1 cellular context compared by ENCODE assay signal in the genomic region with DNA sequence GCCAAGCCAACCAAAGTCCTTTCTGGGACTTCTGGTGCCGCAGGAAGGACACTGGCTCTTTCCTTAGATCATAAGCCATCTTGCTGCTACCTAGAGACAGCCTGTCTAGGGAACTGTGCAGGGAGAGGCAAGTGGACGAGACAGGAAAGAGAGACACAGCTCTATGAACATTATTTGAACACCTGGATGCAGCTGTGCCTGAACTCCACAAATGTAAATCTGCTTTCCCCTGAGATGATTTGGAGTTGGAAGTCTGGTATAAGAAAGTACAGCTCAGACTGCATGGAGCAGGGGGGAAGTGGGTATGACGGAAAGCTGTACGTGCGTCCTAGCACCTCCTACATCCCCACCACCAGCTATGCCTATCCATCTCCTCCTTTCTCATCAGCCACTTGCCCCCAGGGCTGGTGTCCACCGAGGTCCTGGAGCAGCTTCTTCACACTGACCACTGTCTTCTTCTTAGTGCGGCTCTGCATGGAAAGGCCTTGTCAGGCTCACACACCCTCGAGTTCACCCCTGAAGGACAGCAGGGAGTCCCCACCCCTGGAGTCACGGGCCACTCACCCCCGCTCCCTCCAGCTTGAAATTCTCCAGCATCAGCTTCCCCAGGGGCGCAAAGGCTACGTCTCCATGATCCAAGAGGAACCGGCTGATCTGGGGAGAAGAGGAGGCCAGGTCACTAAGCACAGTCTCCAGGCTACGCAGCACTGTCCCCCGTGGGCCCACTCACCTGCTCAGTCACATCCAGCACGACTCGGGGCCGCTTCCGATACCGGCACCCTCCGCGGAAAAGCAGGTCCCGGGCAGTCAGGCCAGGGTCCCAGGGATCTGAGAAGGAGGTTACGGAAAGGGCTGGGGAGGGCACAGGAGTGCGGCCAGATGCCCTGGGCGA.
A peak's percentile ranks its signal among the peaks of the same experiment; 100 is the strongest.
TF ChIP-seq lines count a peak whose summit lies in the region.

No MANE protein-coding gene starts in this region.

TF ChIP-seq in HepG2, 621 proteins besides CTCF, POLR2A, EP300 and RAD21:
- peak; percentile 48 for TF ChIP-seq AGO2 (optimal IDR thresholded peaks at IDR 0.05; ENCODE audit: low read depth, low read length)
- no peak for TF ChIP-seq ZSCAN21 (CRISPR knock-in tag; IDR thresholded peaks at IDR 0.05; ENCODE audit: borderline replicate concordance)
- no peak for TF ChIP-seq ZBTB21 (CRISPR knock-in tag; IDR thresholded peaks at IDR 0.05)
- TF ChIP-seq, protein P1, sequence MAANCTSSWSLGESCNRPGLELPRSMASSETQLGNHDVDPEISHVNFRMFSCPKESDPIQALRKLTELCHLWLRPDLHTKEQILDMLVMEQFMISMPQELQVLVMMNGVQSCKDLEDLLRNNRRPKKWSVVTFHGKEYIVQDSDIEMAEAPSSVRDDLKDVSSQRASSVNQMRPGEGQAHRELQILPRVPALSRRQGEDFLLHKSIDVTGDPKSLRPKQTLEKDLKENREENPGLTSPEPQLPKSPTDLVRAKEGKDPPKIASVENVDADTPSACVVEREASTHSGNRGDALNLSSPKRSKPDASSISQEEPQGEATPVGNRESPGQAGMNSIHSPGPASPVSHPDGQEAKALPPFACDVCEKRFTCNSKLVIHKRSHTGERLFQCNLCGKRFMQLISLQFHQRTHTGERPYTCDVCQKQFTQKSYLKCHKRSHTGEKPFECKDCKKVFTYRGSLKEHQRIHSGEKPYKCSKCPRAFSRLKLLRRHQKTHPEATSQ (CRISPR knock-in tag; IDR thresholded peaks at IDR 0.05; ENCODE audit: borderline replicate concordance): no peak
- TF ChIP-seq NFE2 (CRISPR knock-in tag; IDR thresholded peaks at IDR 0.05): no peak
- no peak for TF ChIP-seq SPEN (CRISPR knock-in tag; IDR thresholded peaks at IDR 0.05; ENCODE audit: low read depth)
- no peak for TF ChIP-seq MEIS1 (CRISPR knock-in tag; IDR thresholded peaks at IDR 0.05; ENCODE audit: borderline replicate concordance)
- TF ChIP-seq SALL1 (CRISPR knock-in tag; IDR thresholded peaks at IDR 0.05): no peak
- peak; percentile 98 for TF ChIP-seq ZNF329 (CRISPR knock-in tag; IDR thresholded peaks at IDR 0.05; ENCODE audit: low read depth)
TF ChIP-seq in HepG2: peak in this region for 2.
